ENCODE assay signal across 21 cellular contexts in the genomic region with DNA sequence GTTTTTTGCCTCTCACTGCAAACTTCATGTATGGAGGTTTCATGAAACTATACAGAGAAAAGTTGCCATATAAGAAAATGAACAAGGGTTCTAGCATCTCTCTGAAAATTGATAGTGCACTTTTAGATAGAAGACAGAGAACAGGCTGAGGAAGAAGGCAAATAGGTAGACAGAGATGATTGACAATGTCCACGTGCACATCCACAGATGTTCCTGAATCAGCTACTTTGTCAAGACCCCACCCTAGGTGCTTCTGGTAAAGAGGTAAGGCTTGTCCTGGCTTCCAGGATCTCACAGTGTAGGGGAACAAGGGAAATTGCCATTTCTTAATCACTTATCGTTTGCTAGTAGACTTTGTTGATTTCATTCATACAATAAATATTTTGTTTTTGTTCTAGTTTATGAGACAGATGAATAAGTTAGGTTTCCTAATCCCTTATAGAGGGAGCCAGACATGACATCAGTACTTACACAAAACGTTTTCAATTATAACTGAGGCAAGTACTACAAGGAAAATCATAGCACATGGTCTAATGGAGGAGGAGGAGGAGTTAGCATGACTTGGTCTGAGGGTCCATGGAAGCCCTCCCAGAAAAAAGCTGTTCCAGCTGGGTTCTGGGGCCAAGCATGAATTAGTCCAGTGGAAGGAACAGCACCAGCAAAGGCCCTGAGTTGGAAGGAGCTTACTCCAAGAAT.
A peak's percentile ranks its signal among the peaks of the same experiment; 100 is the strongest.
DNase-seq lines count a peak whose midpoint lies in the region; ATAC-seq and TF ChIP-seq lines count a peak whose summit lies in the region.
"Had no signal": no experiment of that assay in that cellular context is flagged by ENCODE, and none has a peak within 500 bp of the region (broad histone marks: within the 10 kb centered on the region; RNA-seq: fewer than 3 reads in every experiment).

No MANE protein-coding gene starts in this region.

- no CpG with 5 or more reads among the region's 3 CpGs for WGBS in IMR-90 (ENCODE audit: extremely low coverage in 2 of 2, insufficient read length in 1 of 2), 2 experiments
- 83% methylated on average over 1 of the region's 3 CpGs for WGBS in mesenchymal stem cell

- CTCF ChIA-PET in IMR-90 (lab: Yijun Ruan, JAX) = no interaction called here

- no peak for TF ChIP-seq CTCF in IMR-90 (conservative IDR thresholded peaks at IDR 0.05; ENCODE audit: low read depth, low read length)

- peak overlapping the region; percentile 24 to 59 for H2BK12ac ChIP-seq in mesenchymal stem cell (ENCODE audit: low read length in 2 of 2)

- BruUV-seq in IMR-90 (replicated peaks; lab: Mats Ljungman, UMichigan) = no TSS peak

- no peak overlapping the region for H3K4me3 ChIP-seq in IMR-90 (ENCODE audit: insufficient read depth, low read depth, low read length)
- no peak overlapping the region for H3K4me3 ChIP-seq in adipocyte (ENCODE audit: low read length)
- H3K4me3 ChIP-seq in mesenchymal stem cell (ENCODE audit: insufficient read depth in 1 of 2, low read depth in 1 of 2, low read length in 2 of 2) = no peak overlapping the region
- H3K4me3 ChIP-seq: suprapubic skin had no signal

- peak overlapping the region; percentile 32; the same call in 1 of the 2 replicates for H2AK5ac ChIP-seq in IMR-90 (ENCODE audit: low read depth, low read length)
- peak overlapping the region; percentile 85 for H2AK5ac ChIP-seq in mesenchymal stem cell (ENCODE audit: low read length, severe bottlenecking)

- ATAC-seq in IMR-90 (ENCODE audit: low read depth) (no peak), GM18867 (IDR thresholded peaks at IDR 0.05; ENCODE audit: unreplicated experiment) (no peak), HG02840 (IDR thresholded peaks at IDR 0.05; ENCODE audit: low FRiP score, unreplicated experiment) (no peak), HG03460 (IDR thresholded peaks at IDR 0.05; ENCODE audit: unreplicated experiment) (no peak)

- peak overlapping the region; percentile 81 for H3K27ac Mint-ChIP-seq in T-helper 2 cell treated with Interferon-gamma antibody and Interleukin-4, amounts not matched to agents 5 μg/mL and 100 μg/mL, for 36 hours
- H3K27ac Mint-ChIP-seq: activated naive CD8-positive, alpha-beta T cell treated with anti-CD3 and anti-CD28 coated beads, Interleukin-2, amount 10 ng/mL, durations not matched to agents 7 days and 5 days; IgD-negative memory B cell had no signal

- H3K56ac ChIP-seq in IMR-90 (ENCODE audit: extremely low read depth, insufficient read depth, low read length) = no peak overlapping the region

- no peak for TF ChIP-seq POLR2A in IMR-90 (IDR thresholded peaks at IDR 0.05; ENCODE audit: low read depth, low read length)

- H3K14ac ChIP-seq in IMR-90 (replicated peaks; ENCODE audit: low read depth, low read length) = peak overlapping the region; percentile 8
- H3K14ac ChIP-seq in mesenchymal stem cell (ENCODE audit: low read length in 2 of 2) = no peak overlapping the region

- H3K4me1 ChIP-seq in IMR-90 (ENCODE audit: control insufficient read depth, insufficient read depth, low read length) = peaks cover 12% of the 10 kb centered on the region
- peaks cover 24% of the 10 kb centered on the region for H3K4me1 ChIP-seq in adipocyte (ENCODE audit: control insufficient read depth, insufficient read depth, low read length)
- H3K4me1 ChIP-seq in mesenchymal stem cell (ENCODE audit: control insufficient read depth, insufficient read depth, low read depth, low read length) = no peaks in the 10 kb centered on the region
- H3K4me1 ChIP-seq: breast epithelium had no signal

- peak overlapping the region; percentile 76 for H2BK20ac ChIP-seq in IMR-90 (ENCODE audit: low read depth, low read length)

- H3K27ac ChIP-seq in IMR-90 (ENCODE audit: insufficient read depth, low read length) = no peak overlapping the region
- H3K27ac ChIP-seq in mesenchymal stem cell (ENCODE audit: low read length, poor library complexity, severe bottlenecking) = no peak overlapping the region
- H3K27ac ChIP-seq: suprapubic skin, vagina had no signal

- H4K20me1 ChIP-seq in IMR-90 (ENCODE audit: insufficient read depth, low read length) = no peaks in the 10 kb centered on the region

- dilution Hi-C loops in IMR-90 (cut with HindIII; ENCODE audit: low sequenced_read_pairs, unreplicated experiment) = no loop called here

- H3K9me3 ChIP-seq in IMR-90 (ENCODE audit: control insufficient read depth, insufficient read depth, low read length) (no peaks in the 10 kb centered on the region), adipocyte (ENCODE audit: control insufficient read depth, low read length) (no peaks in the 10 kb centered on the region), mesenchymal stem cell (ENCODE audit: control insufficient read depth, low read length) (no peaks in the 10 kb centered on the region)
- H3K9me3 ChIP-seq: breast epithelium, suprapubic skin, vagina had no signal

- H3K9me1 ChIP-seq in IMR-90 (ENCODE audit: insufficient read depth, low read length) = peaks cover 5% of the 10 kb centered on the region; the same call in 1 of the 2 replicates

- H3K9ac ChIP-seq in IMR-90 (ENCODE audit: low read depth, low read length) = no peak overlapping the region
- peak overlapping the region; percentile 65 for H3K9ac ChIP-seq in adipocyte (ENCODE audit: low read length)
- peak overlapping the region; percentile 83 for H3K9ac ChIP-seq in mesenchymal stem cell (ENCODE audit: low read length)

- H2BK15ac ChIP-seq in IMR-90 (ENCODE audit: low read depth, low read length) = peak overlapping the region; percentile 93; the same call in 2 of the 3 replicates
- H2BK15ac ChIP-seq in mesenchymal stem cell (ENCODE audit: low read depth, poor library complexity, severe bottlenecking) = no peak overlapping the region

- H3K36me3 ChIP-seq in IMR-90 (ENCODE audit: control insufficient read depth, insufficient read depth, low read length) (no peaks in the 10 kb centered on the region), adipocyte (ENCODE audit: control insufficient read depth, insufficient read depth, low read length, severe bottlenecking) (no peaks in the 10 kb centered on the region), mesenchymal stem cell (ENCODE audit: control insufficient read depth in 1 of 2, insufficient read depth in 2 of 2, low read depth in 1 of 2, low read length in 2 of 2) (no peaks in the 10 kb centered on the region)
- H3K36me3 ChIP-seq: breast epithelium, suprapubic skin, vagina had no signal

- peaks cover 12% of the 10 kb centered on the region for H3K36me3 Mint-ChIP-seq in T-helper 2 cell treated with Interferon-gamma antibody and Interleukin-4, amounts not matched to agents 5 μg/mL and 100 μg/mL, for 36 hours (ENCODE audit: low read depth)
- H3K36me3 Mint-ChIP-seq: activated naive CD8-positive, alpha-beta T cell treated with anti-CD3 and anti-CD28 coated beads, Interleukin-2, amount 10 ng/mL, durations not matched to agents 7 days and 5 days had no signal

- H2BK120ac ChIP-seq in IMR-90 (ENCODE audit: low read depth, low read length) (peak overlapping the region; percentile 88), mesenchymal stem cell (ENCODE audit: low read depth, low read length) (no peak overlapping the region)

- in situ Hi-C loops in IMR-90 (cut with MboI; ENCODE audit: low sequenced_read_pairs) = no loop called here

- no peaks in the 10 kb centered on the region for H3K27me3 Mint-ChIP-seq in T-helper 2 cell treated with Interferon-gamma antibody and Interleukin-4, amounts not matched to agents 5 μg/mL and 100 μg/mL, for 36 hours (ENCODE audit: low read depth)
- H3K27me3 Mint-ChIP-seq: activated naive CD8-positive, alpha-beta T cell treated with anti-CD3 and anti-CD28 coated beads, Interleukin-2, amount 10 ng/mL, durations not matched to agents 7 days and 5 days; IgD-negative memory B cell had no signal

- H3K23ac ChIP-seq in IMR-90 (ENCODE audit: low read depth, low read length) (peak overlapping the region; percentile 42; the same call in 1 of the 2 replicates), mesenchymal stem cell (ENCODE audit: low read length in 2 of 2) (no peak overlapping the region)

- no peak for TF ChIP-seq RAD21 in IMR-90 (IDR thresholded peaks at IDR 0.05; ENCODE audit: low read length)

- no peaks in the 10 kb centered on the region for H3K27me3 ChIP-seq in IMR-90 (ENCODE audit: control insufficient read depth, insufficient read depth, low read length)
- no peaks in the 10 kb centered on the region for H3K27me3 ChIP-seq in adipocyte (replicated peaks; ENCODE audit: control insufficient read depth, insufficient read depth, low read length)
- no peaks in the 10 kb centered on the region for H3K27me3 ChIP-seq in mesenchymal stem cell (ENCODE audit: control insufficient read depth in 1 of 2, insufficient read depth in 1 of 2, low read length in 2 of 2)
- H3K27me3 ChIP-seq: breast epithelium, suprapubic skin, vagina had no signal

- H3K79me1 ChIP-seq in IMR-90 (ENCODE audit: low read depth in 1 of 2, low read length in 2 of 2) (no peaks in the 10 kb centered on the region), mesenchymal stem cell (replicated peaks; ENCODE audit: low read length, poor library complexity, severe bottlenecking) (no peaks in the 10 kb centered on the region)

- peaks cover 63% of the 10 kb centered on the region for H3K4me1 Mint-ChIP-seq in T-helper 2 cell treated with Interferon-gamma antibody and Interleukin-4, amounts not matched to agents 5 μg/mL and 100 μg/mL, for 36 hours (ENCODE audit: low read depth)

- H3K4me2 ChIP-seq in IMR-90 (ENCODE audit: low read depth, low read length) (no peak overlapping the region), mesenchymal stem cell (ENCODE audit: low read length, poor library complexity, severe bottlenecking) (no peak overlapping the region)

- no peak overlapping the region for H2BK5ac ChIP-seq in IMR-90 (ENCODE audit: low read depth, low read length, poor library complexity, severe bottlenecking)
- H2BK5ac ChIP-seq in mesenchymal stem cell (ENCODE audit: low read depth, low read length, poor library complexity, severe bottlenecking) = no peak overlapping the region

- H4K5ac ChIP-seq in IMR-90 (ENCODE audit: low read depth, low read length) = peak overlapping the region; percentile 35; the same call in 1 of the 2 replicates

- intact Hi-C loops in IMR-90 (cut with micrococcal nuclease) = no loop called here

- H4K91ac ChIP-seq in IMR-90 (ENCODE audit: insufficient read depth, low read depth, low read length) (peak overlapping the region; percentile 74), mesenchymal stem cell (ENCODE audit: low read length) (no peak overlapping the region)

- H3K4ac ChIP-seq in IMR-90 (ENCODE audit: low read depth, low read length) (peak overlapping the region; percentile 75), mesenchymal stem cell (ENCODE audit: low read depth in 1 of 2, low read length in 2 of 2) (no peak overlapping the region)

- peaks cover 21% of the 10 kb centered on the region for H3K9me3 Mint-ChIP-seq in T-helper 2 cell treated with Interferon-gamma antibody and Interleukin-4, amounts not matched to agents 5 μg/mL and 100 μg/mL, for 36 hours
- H3K9me3 Mint-ChIP-seq: activated naive CD8-positive, alpha-beta T cell treated with anti-CD3 and anti-CD28 coated beads, Interleukin-2, amount 10 ng/mL, durations not matched to agents 7 days and 5 days; IgD-negative memory B cell had no signal

- no peak overlapping the region for H2AK9ac ChIP-seq in IMR-90 (replicated peaks; ENCODE audit: low read depth, low read length, poor library complexity)

- H3K4me3 Mint-ChIP-seq in T-helper 2 cell treated with Interferon-gamma antibody and Interleukin-4, amounts not matched to agents 5 μg/mL and 100 μg/mL, for 36 hours = peak overlapping the region; percentile 50
- H3K4me3 Mint-ChIP-seq: activated naive CD8-positive, alpha-beta T cell treated with anti-CD3 and anti-CD28 coated beads, Interleukin-2, amount 10 ng/mL, durations not matched to agents 7 days and 5 days; IgD-negative memory B cell had no signal

- H4K8ac ChIP-seq in IMR-90 (ENCODE audit: low read depth in 2 of 2, low read length in 2 of 2) = peak overlapping the region; percentile 21 to 55; a peak in 3 of 4 replicates
- no peak overlapping the region for H4K8ac ChIP-seq in mesenchymal stem cell (ENCODE audit: low read length)

- no peak overlapping the region for H2AFZ ChIP-seq in IMR-90 (replicated peaks; ENCODE audit: low read length, poor library complexity)
- H2AFZ ChIP-seq in mesenchymal stem cell (ENCODE audit: low read depth, low read length) = peak overlapping the region; percentile 14

- POLR2A ChIA-PET in IMR-90 (lab: Charles Lee; ENCODE audit: unreplicated experiment) = no interaction called here

- DNase-seq in T-helper 2 cell treated with Interferon-gamma antibody and Interleukin-4, amounts not matched to agents 5 μg/mL and 100 μg/mL, for 36 hours (ENCODE audit: low spot score) = no peak
- DNase-seq in T-helper 2 cell = no peak
- no peak for DNase-seq in IMR-90
- peak; percentile 43 for DNase-seq in adipocyte (ENCODE audit: low read depth)
- no peak for DNase-seq in mesenchymal stem cell
- DNase-seq: 8988T; activated CD4-positive, alpha-beta T cell treated with anti-CD3 and anti-CD28 coated beads, Interleukin-2, amount 50 U/mL, for 4 hours; activated naive CD8-positive, alpha-beta T cell treated with anti-CD3 and anti-CD28 coated beads, Interleukin-2, amount 10 ng/mL, durations not matched to agents 7 days and 5 days; Calu3; cortex of kidney; hippocampal formation; NCI-H146; NCI-H2171 treated with DMSO at 0.1 percent for 48 hours; Right ventricle myocardium superior had no signal

- H3K18ac ChIP-seq in IMR-90 (ENCODE audit: low read depth, low read length) (peak overlapping the region; percentile 83; the same call in 1 of the 2 replicates), mesenchymal stem cell (ENCODE audit: low read depth in 1 of 2, low read length in 2 of 2) (peak overlapping the region in 1 of 2 experiments; percentile 37)
